Comparison of ENCODE assay signal across 12 cellular contexts in the genomic region with DNA sequence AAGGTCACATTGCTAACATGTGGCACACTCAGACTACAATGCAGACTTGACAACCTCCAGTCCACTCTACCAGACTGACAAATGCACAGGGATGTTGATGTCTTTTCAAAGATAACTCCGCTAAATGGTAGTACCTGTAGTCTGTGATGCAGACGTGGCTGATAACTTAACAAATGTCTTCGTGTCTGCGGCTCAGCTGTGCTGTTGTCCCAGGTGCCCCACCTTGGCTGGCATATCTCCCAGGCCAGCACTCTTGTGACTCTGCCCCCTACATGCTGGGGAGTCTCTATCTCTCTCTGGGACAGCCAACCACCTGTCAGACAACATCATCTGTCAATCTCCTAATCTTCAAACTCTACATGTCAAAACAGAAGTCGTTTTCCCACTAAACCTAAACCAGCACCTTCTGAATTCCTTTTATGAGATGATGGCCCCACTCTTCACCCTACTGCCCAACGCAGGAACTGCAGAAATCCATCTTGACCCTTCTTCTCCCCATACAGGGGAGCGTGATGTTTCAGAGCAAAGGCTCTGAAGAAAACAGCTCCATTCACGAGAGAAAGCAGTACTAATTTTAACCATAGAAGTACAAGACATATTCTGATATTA.
DNase-seq lines count a peak whose midpoint lies in the region; ATAC-seq, FAIRE-seq and TF ChIP-seq lines count a peak whose summit lies in the region.
"Had no signal": no experiment of that assay in that cellular context is flagged by ENCODE, and none has a peak within 500 bp of the region (broad histone marks: within the 10 kb centered on the region; RNA-seq: fewer than 3 reads in every experiment).

No MANE protein-coding gene starts in this region.

- DNase-seq in GM12865 (ENCODE audit: low read depth) (no peak), H1 (ENCODE audit: low read depth in 1 of 2, low spot score in 2 of 2) (peak in 1 of 2 experiments; percentile 55), osteoblast (ENCODE audit: insufficient read length, low spot score, missing footprints) (no peak), hepatocyte (ENCODE audit: low spot score) (no peak), dorsolateral prefrontal cortex (no peak)
- DNase-seq: anterior cingulate cortex; COR-L47; effector CD8-positive, alpha-beta T cell; NCI-H2227 treated with DMSO at 0.1 percent for 48 hours had no signal

- H3K79me1 ChIP-seq in H1 (ENCODE audit: low read depth, low read length) = no peaks in the 10 kb centered on the region

- H2BK12ac ChIP-seq in H1 (ENCODE audit: low read depth, low read length) = no peak overlapping the region; the same call in 1 of the 2 replicates

- H4K8ac ChIP-seq in H1 (ENCODE audit: extremely low read depth, insufficient read depth, low read length) = no peak overlapping the region

- no peak overlapping the region for H2AK5ac ChIP-seq in H1 (ENCODE audit: low read depth, low read length)

- H3K36me3 ChIP-seq in KMS-11 (ENCODE audit: insufficient read depth) (no peaks in the 10 kb centered on the region), H1 (ENCODE audit: control insufficient read depth in 2 of 4, insufficient read depth in 4 of 4, low read length in 3 of 4) (no peaks in the 10 kb centered on the region; a peak in 1 of 8 replicates), osteoblast (ENCODE audit: insufficient read depth, low read length) (no peaks in the 10 kb centered on the region), hepatocyte (replicated peaks; ENCODE audit: insufficient read depth, low read depth) (no peaks in the 10 kb centered on the region)
- H3K36me3 ChIP-seq: neutrophil had no signal

- H2BK120ac ChIP-seq in H1 (replicated peaks; ENCODE audit: low read depth, low read length) = no peak overlapping the region

- peak; percentile 63 to 66; a peak in 3 of 4 replicates for TF ChIP-seq RAD21 in H1 (IDR thresholded peaks at IDR 0.05 in 1 of 2, conservative IDR thresholded peaks at IDR 0.05 in 1 of 2; ENCODE audit: low read depth in 2 of 2, low read length in 2 of 2)

- CTCF ChIA-PET in H1 (lab: Charles Lee; ENCODE audit: partially characterized antibody) = interaction anchor here (0.7 to 6.9 kb wide), 20 partner anchors 8 to 218 kb away, joined by 3 to 33 read pairs (median 5); no protein-coding TSS in a partner anchor

- H3K4me2 ChIP-seq in KMS-11 (no peak overlapping the region), H1 (ENCODE audit: insufficient read depth in 1 of 2, low read depth in 2 of 2, low read length in 2 of 2) (no peak overlapping the region), osteoblast (ENCODE audit: insufficient read depth, low read length) (no peak overlapping the region), hepatocyte (no peak overlapping the region)

- H3K23me2 ChIP-seq in H1 (ENCODE audit: low read depth, low read length) = no peaks in the 10 kb centered on the region

- H3K4me3 ChIP-seq in GM12865 (ENCODE audit: low read depth, low read length) (no peak overlapping the region), KMS-11 (IDR thresholded peaks at IDR 0.05; ENCODE audit: insufficient read depth, low read depth, low read length) (no peak overlapping the region), H1 (ENCODE audit: extremely low read depth in 1 of 4, insufficient read depth in 2 of 4, low read depth in 3 of 4, low read length in 4 of 4) (no peak overlapping the region), osteoblast (ENCODE audit: insufficient read depth, low read length) (no peak overlapping the region), hepatocyte (no peak overlapping the region), dorsolateral prefrontal cortex (no peak overlapping the region)

- peak overlapping the region; percentile 20; the same call in 1 of the 2 replicates for H3K18ac ChIP-seq in H1 (ENCODE audit: extremely low read depth, low read length)

- TF ChIP-seq POLR2A in H1 (IDR thresholded peaks at IDR 0.05; ENCODE audit: control extremely low read depth in 1 of 2, low read depth in 2 of 2, low read length in 2 of 2) = no peak

- H3K9me2 ChIP-seq in hepatocyte (replicated peaks; ENCODE audit: insufficient read depth) = no peaks in the 10 kb centered on the region

- TF ChIP-seq EP300 in H1 (IDR thresholded peaks at IDR 0.05; ENCODE audit: borderline replicate concordance in 1 of 2, low read depth in 2 of 2, low read length in 2 of 2) = no peak

- H2BK20ac ChIP-seq in H1 (ENCODE audit: low read length) = no peak overlapping the region

- no peak overlapping the region for H2AFZ ChIP-seq in KMS-11 (ENCODE audit: low read depth)
- no peak overlapping the region for H2AFZ ChIP-seq in H1 (ENCODE audit: low read length)
- no peak overlapping the region for H2AFZ ChIP-seq in osteoblast (ENCODE audit: low read length)
- H2AFZ ChIP-seq in hepatocyte = no peak overlapping the region

- H2BK15ac ChIP-seq in H1 (ENCODE audit: low read length) = no peak overlapping the region

- TF ChIP-seq CTCF in GM12865 (IDR thresholded peaks at IDR 0.05; ENCODE audit: insufficient read depth, low read depth, low read length, missing control alignments) = peak; percentile 23
- peak; percentile 68 for TF ChIP-seq CTCF in KMS-11 (conservative IDR thresholded peaks at IDR 0.05; ENCODE audit: low read depth, low read length)
- TF ChIP-seq CTCF in H1 (IDR thresholded peaks at IDR 0.05; ENCODE audit: control extremely low read depth in 1 of 3, insufficient read depth in 1 of 3, low read depth in 1 of 3, low read length in 3 of 3) = peak; percentile 23 to 58 (median 51)
- TF ChIP-seq CTCF in osteoblast (IDR thresholded peaks at IDR 0.05; ENCODE audit: extremely low read depth, low read depth, low read length) = peak; percentile 24
- TF ChIP-seq CTCF in hepatocyte (IDR thresholded peaks at IDR 0.05; ENCODE audit: poor library complexity) = no peak
- peak in 1 of 56 donors; percentile 5 for TF ChIP-seq CTCF in dorsolateral prefrontal cortex (IDR thresholded peaks at IDR 0.05 in 54 of 56, conservative IDR thresholded peaks at IDR 0.05 in 2 of 56; ENCODE audit: low read depth in 1 of 56, partially characterized antibody in 56 of 56)

- H2BK5ac ChIP-seq in H1 (ENCODE audit: low read depth, low read length) = no peak overlapping the region

- H3K4me1 ChIP-seq in KMS-11 (ENCODE audit: low read depth, poor library complexity, severe bottlenecking) (no peaks in the 10 kb centered on the region), H1 (replicated peaks in 1 of 4; ENCODE audit: control insufficient read depth in 3 of 4, insufficient read depth in 4 of 4, low read length in 3 of 4) (no peaks in the 10 kb centered on the region), osteoblast (ENCODE audit: insufficient read depth, low read length) (no peaks in the 10 kb centered on the region), hepatocyte (ENCODE audit: insufficient read depth) (no peaks in the 10 kb centered on the region)

- peak; percentile 24 for FAIRE-seq in H1 (lab: Jason Lieb, UNC)

- H3K27ac ChIP-seq in KMS-11 = no peak overlapping the region
- H3K27ac ChIP-seq in H1 (ENCODE audit: low read depth, low read length) = no peak overlapping the region
- no peak overlapping the region for H3K27ac ChIP-seq in osteoblast (ENCODE audit: low read depth, low read length)
- H3K27ac ChIP-seq in hepatocyte = no peak overlapping the region
- H3K27ac ChIP-seq in dorsolateral prefrontal cortex = no peak overlapping the region
- H3K27ac ChIP-seq: neutrophil had no signal

- no peak overlapping the region for H3K4ac ChIP-seq in H1 (replicated peaks; ENCODE audit: insufficient read length, low read depth, low read length)

- no peaks in the 10 kb centered on the region for H3K27me3 ChIP-seq in KMS-11 (ENCODE audit: insufficient read depth, low read depth)
- H3K27me3 ChIP-seq in H1 (replicated peaks in 1 of 4; ENCODE audit: control insufficient read depth in 3 of 4, extremely low read depth in 1 of 4, insufficient read depth in 3 of 4, low read length in 3 of 4) = no peaks in the 10 kb centered on the region
- H3K27me3 ChIP-seq in osteoblast (ENCODE audit: insufficient read depth, low read length) = no peaks in the 10 kb centered on the region
- H3K27me3 ChIP-seq in hepatocyte = no peaks in the 10 kb centered on the region
- H3K27me3 ChIP-seq in dorsolateral prefrontal cortex = peaks cover 0 to 3% (median 0%) of the 10 kb centered on the region in 45 donors

- no peak overlapping the region for H3K9ac ChIP-seq in KMS-11
- H3K9ac ChIP-seq in H1 (replicated peaks in 1 of 4; ENCODE audit: extremely low read depth in 1 of 4, low read depth in 3 of 4, low read length in 3 of 4) = no peak overlapping the region

- no peak overlapping the region for H4K5ac ChIP-seq in H1 (ENCODE audit: insufficient read length, low read depth, low read length)

- WGBS in H1 (ENCODE audit: extremely low coverage in 1 of 2, insufficient coverage in 1 of 2, insufficient read length in 1 of 2, insufficient replicate concordance in 2 of 2, low coverage in 1 of 2, low lambda C conversion rate in 2 of 2, missing lambda C conversion rate in 1 of 2), 2 experiments = 81% methylated on average over 8 of the region's 8 CpGs; no CpG with 5 or more reads in 1 of the 2 experiments
- 82% methylated on average over 8 of the region's 8 CpGs for WGBS in hepatocyte (ENCODE audit: low lambda C conversion rate, missing lambda C conversion rate)

- H3K56ac ChIP-seq in H1 (replicated peaks; ENCODE audit: insufficient read length, low read depth, low read length) = no peak overlapping the region

- H3K79me2 ChIP-seq in KMS-11 (ENCODE audit: insufficient read depth, low read depth) = no peaks in the 10 kb centered on the region
- no peaks in the 10 kb centered on the region for H3K79me2 ChIP-seq in H1 (ENCODE audit: control insufficient read depth in 1 of 2, insufficient read depth in 2 of 2, low read length in 2 of 2)
- no peaks in the 10 kb centered on the region for H3K79me2 ChIP-seq in osteoblast (ENCODE audit: insufficient read depth, low read length)
- H3K79me2 ChIP-seq in hepatocyte = no peaks in the 10 kb centered on the region

- POLR2A ChIA-PET in H1 (lab: Charles Lee; ENCODE audit: partially characterized antibody) = interaction anchor here (1.5 to 1.6 kb wide), 2 partner anchors 11 to 30 kb away, joined by 3 read pairs; no protein-coding TSS in a partner anchor

- H3K9me3 ChIP-seq in H1 (ENCODE audit: insufficient read depth in 2 of 2, low read depth in 1 of 2, low read length in 1 of 2) = no peaks in the 10 kb centered on the region
- no peaks in the 10 kb centered on the region for H3K9me3 ChIP-seq in osteoblast (ENCODE audit: low read depth, low read length)
- H3K9me3 ChIP-seq in hepatocyte (ENCODE audit: low read depth) = no peaks in the 10 kb centered on the region
- H3K9me3 ChIP-seq: neutrophil had no signal

- no peak overlapping the region for H3K23ac ChIP-seq in H1 (ENCODE audit: insufficient read length)

- H4K20me1 ChIP-seq in KMS-11 (ENCODE audit: insufficient read depth) = no peaks in the 10 kb centered on the region
- no peaks in the 10 kb centered on the region for H4K20me1 ChIP-seq in H1 (replicated peaks in 1 of 2; ENCODE audit: control insufficient read depth in 1 of 2, insufficient read depth in 2 of 2, low read length in 2 of 2)
- no peaks in the 10 kb centered on the region for H4K20me1 ChIP-seq in osteoblast (ENCODE audit: insufficient read depth, low read length)
- no peaks in the 10 kb centered on the region for H4K20me1 ChIP-seq in hepatocyte (ENCODE audit: insufficient read depth, poor library complexity, severe bottlenecking)

- no peak overlapping the region for H4K91ac ChIP-seq in H1 (replicated peaks; ENCODE audit: insufficient read length, low read length)

- no peak for ATAC-seq in GM21515 (IDR thresholded peaks at IDR 0.05; ENCODE audit: unreplicated experiment)

- no peak overlapping the region for H3K14ac ChIP-seq in H1 (ENCODE audit: insufficient read length)

- intact Hi-C loops in dorsolateral prefrontal cortex (cut with DNase I) = no loop called here
